12 cellular contexts compared by ENCODE assay signal in the genomic region with DNA sequence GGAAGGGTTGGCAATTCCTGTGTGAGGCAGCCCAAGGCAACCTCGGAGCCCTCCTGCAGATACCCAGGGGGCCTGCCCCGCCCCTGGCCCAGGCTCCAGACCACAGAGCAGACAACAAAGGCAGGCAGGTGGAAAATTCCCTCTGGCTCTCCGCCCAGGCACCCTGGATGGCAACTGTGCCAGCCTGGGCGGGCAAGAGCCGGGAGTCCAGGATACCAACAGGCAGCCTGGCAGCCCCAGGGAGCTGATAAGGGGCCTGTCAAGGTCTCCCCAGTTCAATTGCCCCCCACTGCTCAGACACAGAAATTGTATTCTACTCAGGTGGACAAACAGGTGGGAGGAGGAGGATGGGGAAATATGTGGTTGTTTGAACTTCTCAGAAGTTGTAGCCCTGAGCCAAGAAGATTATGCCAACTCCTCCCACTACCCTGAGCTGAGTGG. TPM values are rescaled to one million over a fixed set of nuclear protein-coding genes. Genes with fewer than 3 reads are reported as not detected.
DNase-seq lines count a peak whose midpoint lies in the region; ATAC-seq and TF ChIP-seq lines count a peak whose summit lies in the region.
"Had no signal": no experiment of that assay in that cellular context is flagged by ENCODE, and none has a peak within 500 bp of the region (broad histone marks: within the 10 kb centered on the region; RNA-seq: fewer than 3 reads in every experiment).

No MANE protein-coding gene starts in this region.

- peaks cover 42 to 50% of the 10 kb centered on the region in 2 experiments for H3K4me1 Mint-ChIP-seq in H9

- peaks cover 2% of the 10 kb centered on the region; the same call in 1 of the 2 replicates for H3K27me3 Mint-ChIP-seq in H9 (ENCODE audit: low read depth)
- H3K27me3 Mint-ChIP-seq: activated T-cell treated with anti-CD3 and anti-CD28 coated beads, Interleukin-2, amount 50 U/mL, for 24 hours had no signal

- no peak overlapping the region for H3K23ac ChIP-seq in H9 (ENCODE audit: insufficient read length, low read depth, low read length)

- H3K36me3 Mint-ChIP-seq in H9 (ENCODE audit: insufficient read depth in 1 of 3, low read depth in 3 of 3), result no peaks in the 10 kb centered on the region

- no peak for TF ChIP-seq CTCF in H9 (conservative IDR thresholded peaks at IDR 0.05)
- no peak for TF ChIP-seq CTCF in heart right ventricle (IDR thresholded peaks at IDR 0.05)
- TF ChIP-seq CTCF in parathyroid adenoma (IDR thresholded peaks at IDR 0.05), result no peak
- no peak for TF ChIP-seq CTCF in esophagus muscularis mucosa (IDR thresholded peaks at IDR 0.05)

- H3T11ph ChIP-seq in H9 (ENCODE audit: low read length), result no peak overlapping the region

- no peaks in the 10 kb centered on the region for H3K79me2 ChIP-seq in H9 (ENCODE audit: insufficient read depth, low read length)
- no peaks in the 10 kb centered on the region for H3K79me2 ChIP-seq in parathyroid adenoma

- H3K27me3 ChIP-seq in H9 (ENCODE audit: insufficient read depth, low read length), result no peaks in the 10 kb centered on the region
- H3K27me3 ChIP-seq in heart right ventricle, result no peaks in the 10 kb centered on the region
- H3K27me3 ChIP-seq in parathyroid adenoma (ENCODE audit: control insufficient read depth, insufficient read depth, low read length), result no peaks in the 10 kb centered on the region
- no peaks in the 10 kb centered on the region for H3K27me3 ChIP-seq in esophagus muscularis mucosa

- peak overlapping the region; percentile 73 for H3K18ac ChIP-seq in H9 (ENCODE audit: insufficient read length, low read depth, low read length)

- H2BK15ac ChIP-seq in H9 (ENCODE audit: low read depth, low read length), result no peak overlapping the region

- no peak overlapping the region for H4K8ac ChIP-seq in H9 (replicated peaks; ENCODE audit: insufficient read length, low read depth, low read length)

- no peak overlapping the region for H3K4me2 ChIP-seq in H9 (ENCODE audit: insufficient read depth, insufficient read length, low read length)
- peak overlapping the region; percentile 53 for H3K4me2 ChIP-seq in parathyroid adenoma (ENCODE audit: low read length)

- no peaks in the 10 kb centered on the region for H3K23me2 ChIP-seq in H9 (ENCODE audit: insufficient read length, low read depth, low read length, poor library complexity, severe bottlenecking)

- no peak overlapping the region for H4K5ac ChIP-seq in H9 (ENCODE audit: insufficient read length, low read depth, low read length)

- peak; percentile 76 to 92 (median 88) for ATAC-seq in heart right ventricle
- no peak for ATAC-seq in HG03135 (IDR thresholded peaks at IDR 0.05; ENCODE audit: unreplicated experiment)
- no peak for ATAC-seq in GM19035 (IDR thresholded peaks at IDR 0.05; ENCODE audit: unreplicated experiment)
- no peak for ATAC-seq in HG03439 (IDR thresholded peaks at IDR 0.05; ENCODE audit: unreplicated experiment)

- H3K36me3 ChIP-seq in heart right ventricle (no peaks in the 10 kb centered on the region), parathyroid adenoma (ENCODE audit: control insufficient read depth, insufficient read depth, low read length) (no peaks in the 10 kb centered on the region), esophagus muscularis mucosa (no peaks in the 10 kb centered on the region)

- no peak overlapping the region for H3K4me3 Mint-ChIP-seq in H9
- H3K4me3 Mint-ChIP-seq: activated T-cell treated with anti-CD3 and anti-CD28 coated beads, Interleukin-2, amount 50 U/mL, for 24 hours; dendritic cell treated with granulocyte-macrophage colony-stimulating factor and Interleukin-4, amounts not matched to agents 40 ng/mL and 50 ng/mL, for 4 days had no signal

- no peak for TF ChIP-seq EP300 in esophagus muscularis mucosa (IDR thresholded peaks at IDR 0.05)

- no peak overlapping the region for H3K27ac ChIP-seq in H9 (ENCODE audit: insufficient read length, low read depth, low read length)
- H3K27ac ChIP-seq in heart right ventricle, result peak overlapping the region; percentile 81 to 93 (median 87)
- peak overlapping the region; percentile 49 for H3K27ac ChIP-seq in parathyroid adenoma
- no peak overlapping the region for H3K27ac ChIP-seq in esophagus muscularis mucosa (replicated peaks in 1 of 4)

- H3K9me3 ChIP-seq in H9 (ENCODE audit: control insufficient read depth, low read depth, low read length) (no peaks in the 10 kb centered on the region), heart right ventricle (no peaks in the 10 kb centered on the region), parathyroid adenoma (ENCODE audit: control insufficient read depth, low read length) (no peaks in the 10 kb centered on the region), esophagus muscularis mucosa (no peaks in the 10 kb centered on the region)

- H3K9ac ChIP-seq in H9 (ENCODE audit: extremely low read depth, insufficient read length, low read length) (no peak overlapping the region), parathyroid adenoma (no peak overlapping the region)

- H3K27ac Mint-ChIP-seq in H9, result no peak overlapping the region; a peak in 1 of 7 replicates
- H3K27ac Mint-ChIP-seq: activated T-cell treated with anti-CD3 and anti-CD28 coated beads, Interleukin-2, amount 50 U/mL, for 24 hours; dendritic cell treated with granulocyte-macrophage colony-stimulating factor and Interleukin-4, amounts not matched to agents 40 ng/mL and 50 ng/mL, for 4 days had no signal

- H3K4me3 ChIP-seq in heart right ventricle (no peak overlapping the region), parathyroid adenoma (ENCODE audit: low read depth, low read length) (no peak overlapping the region), esophagus muscularis mucosa (no peak overlapping the region)

- H3K79me1 ChIP-seq in H9 (ENCODE audit: insufficient read depth, low read depth, low read length, poor library complexity, severe bottlenecking), result no peaks in the 10 kb centered on the region

- no peaks in the 10 kb centered on the region for H4K20me1 ChIP-seq in H9 (ENCODE audit: control insufficient read depth, insufficient read depth, insufficient read length)

- DNase-seq in H9 (no peak), NCI-H526 treated with DMSO at 0.1 percent for 48 hours (lab: John Stamatoyannopoulos, UW) (peak; percentile 16), heart right ventricle (peak; percentile 79), esophagus muscularis mucosa (ENCODE audit: extremely low spot score) (no peak)
- DNase-seq: activated T-cell treated with anti-CD3 and anti-CD28 coated beads, Interleukin-2, amount 50 U/mL, for 24 hours had no signal

- H2AFZ ChIP-seq in H9 (ENCODE audit: low read length) (no peak overlapping the region), parathyroid adenoma (peak overlapping the region; percentile 45)

- no CpG with 5 or more reads among the region's 5 CpGs for WGBS in H9 (ENCODE audit: extremely low coverage, insufficient read length, low lambda C conversion rate)
- WGBS in heart right ventricle, 2 donors, result 25 to 54% methylated on average over 5 of the region's 5 CpGs
- WGBS in esophagus muscularis mucosa, result 78% methylated on average over 2 of the region's 5 CpGs

- TF ChIP-seq POLR2A in esophagus muscularis mucosa (IDR thresholded peaks at IDR 0.05; ENCODE audit: low read depth), result no peak

- H3K4me1 ChIP-seq in H9 (ENCODE audit: insufficient read depth, low read length), result peaks cover 2% of the 10 kb centered on the region; the same call in 1 of the 2 replicates
- H3K4me1 ChIP-seq in heart right ventricle, result peaks cover 0 to 31% (median 20%) of the 10 kb centered on the region in 9 donors
- peaks cover 18% of the 10 kb centered on the region for H3K4me1 ChIP-seq in parathyroid adenoma
- H3K4me1 ChIP-seq in esophagus muscularis mucosa, result peaks cover under 1 to 5% (median 5%) of the 10 kb centered on the region in 4 donors

- no peak overlapping the region for H2BK12ac ChIP-seq in H9 (ENCODE audit: insufficient read length, low read depth, low read length)

- no peak overlapping the region for H2AK5ac ChIP-seq in H9 (ENCODE audit: insufficient read length, low read length)

- intact Hi-C loops in heart right ventricle (cut with DNase I), result loop anchor here in 1 of 10 donors (2.0 kb wide), 1 partner anchor 51 kb away; no protein-coding TSS in a partner anchor
- intact Hi-C loops in esophagus muscularis mucosa (cut with DNase I), result no loop called here

- H3K14ac ChIP-seq in H9 (ENCODE audit: insufficient read depth, low read length), result no peak overlapping the region; the same call in none of the 2 replicates

- H2BK5ac ChIP-seq in H9 (ENCODE audit: insufficient read length, low read length), result no peak overlapping the region

- no peak overlapping the region for H2BK20ac ChIP-seq in H9 (ENCODE audit: low read depth, low read length, poor library complexity, severe bottlenecking)

- H4K91ac ChIP-seq in H9 (ENCODE audit: insufficient read length, low read depth, low read length), result no peak overlapping the region

- H2BK120ac ChIP-seq in H9 (ENCODE audit: low read depth, low read length, poor library complexity, severe bottlenecking), result no peak overlapping the region

- H3K56ac ChIP-seq in H9 (ENCODE audit: insufficient read length, low read depth, low read length), result no peak overlapping the region

- no peak overlapping the region for H3K4ac ChIP-seq in H9 (ENCODE audit: low read depth, low read length)

- H3K9me3 Mint-ChIP-seq in H9, result no peaks in the 10 kb centered on the region
- H3K9me3 Mint-ChIP-seq: activated T-cell treated with anti-CD3 and anti-CD28 coated beads, Interleukin-2, amount 50 U/mL, for 24 hours; dendritic cell treated with granulocyte-macrophage colony-stimulating factor and Interleukin-4, amounts not matched to agents 40 ng/mL and 50 ng/mL, for 4 days had no signal

RNA-seq across cellular contexts. Expression of a gene that starts 15.4 kb away (rescaled TPM):
- total RNA-seq in H9 (2021) (0.11 TPM in 2 replicates), heart right ventricle (under 1 TPM in 4 of 10 donors, not detected in 6; 0.04 to 0.20 (median 0.06) TPM), esophagus muscularis mucosa (under 1 TPM in 3 of 4 donors, not detected in 1; 0.17 to 0.69 (median 0.58) TPM)
- under 1 TPM in 1 of 2 donors, not detected in 1; 0.03 TPM for polyA plus RNA-seq in heart right ventricle
- total RNA-seq: pulmonary artery endothelial cell; T-helper 2 cell treated with Interferon-gamma antibody and Interleukin-4, amounts not matched to agents 100 ng/mL and 5 ng/mL, for 36 hours had no signal

RNA-seq across cellular contexts. Expression of a gene that starts 37.2 kb away (rescaled TPM):
- total RNA-seq in H9 (2021), result 58.6 and 67.2 TPM in 2 replicates
- 10 to 100 TPM; 70.9 to 92.7 (median 83.4) TPM for total RNA-seq in heart right ventricle
- polyA plus RNA-seq in heart right ventricle, result 10 to 100 TPM; 21.5 to 29.6 TPM
- 10 to 100 TPM; 41.1 to 60.8 (median 53.6) TPM for total RNA-seq in esophagus muscularis mucosa

RNA-seq across cellular contexts. Expression of a gene that starts 53.1 kb away (rescaled TPM):
- total RNA-seq in H9 (2021) (0.22 and 0.72 TPM in 2 replicates), heart right ventricle (1 to 10 TPM in 2 of 10 donors, under 1 TPM in 8; 0.09 to 6.2 (median 0.47) TPM), esophagus muscularis mucosa (1 to 10 TPM in 2 of 4 donors, under 1 TPM in 2; 0.78 to 2.5 (median 1.3) TPM)
- under 1 TPM; 0.32 to 0.51 TPM for polyA plus RNA-seq in heart right ventricle

Comparison
In these comparisons a context has a peak if more than half of its experiments do, and no peak if none do; other contexts are left out.
1. DNase-seq: peak in NCI-H526 treated with DMSO at 0.1 percent for 48 hours (single experiment) and heart right ventricle (2 of 2); none in H9 (single experiment) and esophagus muscularis mucosa (single experiment).
2. H3K27ac ChIP-seq: peak in heart right ventricle (10 of 10) and parathyroid adenoma (single experiment); none in H9 (single experiment) and esophagus muscularis mucosa (0 of 4).
3. ATAC-seq: peak in heart right ventricle (8 of 8); none in HG03135 (single experiment), GM19035 (single experiment) and HG03439 (single experiment).